Comparison of ENCODE assay signal across 12 cellular contexts in genomic region chr6:34341481-34341971, GRCh38. TPM values are rescaled to one million over a fixed set of nuclear protein-coding genes. Genes with fewer than 3 reads are reported as not detected.
DNase-seq lines count a peak whose midpoint lies in the region; ATAC-seq, FAIRE-seq and TF ChIP-seq lines count a peak whose summit lies in the region.
"Had no signal": no experiment of that assay in that cellular context is flagged by ENCODE, and none has a peak within 500 bp of the region (broad histone marks: within the 10 kb centered on the region; RNA-seq: fewer than 3 reads in every experiment).

No MANE protein-coding gene starts in this region.

- no peak overlapping the region for H3K27ac Mint-ChIP-seq in stimulated activated effector memory CD8-positive, alpha-beta T cell treated with anti-CD3 and anti-CD28 coated beads, Interleukin-12 subunit alpha, Interleukin-12 subunit beta, amount 100 ng/mL, for 72 hours
- H3K27ac Mint-ChIP-seq: activated T-helper 2 cell treated with anti-CD3 and anti-CD28 coated beads, Interferon-gamma antibody, Interleukin-2, Interleukin-4, amounts not matched to agents 10 μg/mL and 5 μg/mL and 100 μg/mL, durations not matched to agents 14 hours and 24 hours and 36 hours; CD4-positive, alpha-beta T cell; endodermal cell; stimulated activated naive CD8-positive, alpha-beta T cell treated with anti-CD3 and anti-CD28 coated beads, Interleukin-15, Interleukin-2, amounts not matched to agents 100 ng/mL and 50 ng/mL, for 24 hours had no signal

- H3K36me3 Mint-ChIP-seq in stimulated activated effector memory CD8-positive, alpha-beta T cell treated with anti-CD3 and anti-CD28 coated beads, Interleukin-12 subunit alpha, Interleukin-12 subunit beta, amount 100 ng/mL, for 72 hours: peaks cover 7% of the 10 kb centered on the region

- peaks cover 37% of the 10 kb centered on the region for H3K4me1 Mint-ChIP-seq in stimulated activated effector memory CD8-positive, alpha-beta T cell treated with anti-CD3 and anti-CD28 coated beads, Interleukin-12 subunit alpha, Interleukin-12 subunit beta, amount 100 ng/mL, for 72 hours

- H3K4me3 Mint-ChIP-seq in stimulated activated effector memory CD8-positive, alpha-beta T cell treated with anti-CD3 and anti-CD28 coated beads, Interleukin-12 subunit alpha, Interleukin-12 subunit beta, amount 100 ng/mL, for 72 hours: no peak overlapping the region
- H3K4me3 Mint-ChIP-seq: CD4-positive, alpha-beta T cell; endodermal cell; stimulated activated naive CD8-positive, alpha-beta T cell treated with anti-CD3 and anti-CD28 coated beads, Interleukin-15, Interleukin-2, amounts not matched to agents 100 ng/mL and 50 ng/mL, for 24 hours had no signal

- H3K4me3 ChIP-seq in fibroblast of villous mesenchyme (ENCODE audit: low read depth, low read length) (no peak overlapping the region), pancreas (no peak overlapping the region)

- no peaks in the 10 kb centered on the region for H3K27me3 ChIP-seq in pancreas

- in situ Hi-C loops in SK-MEL-5 (cut with HindIII; ENCODE audit: low pct_unique_long_range_greater_than_20kb, low sequenced_read_pairs): no loop called here

- H3K4me1 ChIP-seq in pancreas: peaks cover 0 to 10% (median 5%) of the 10 kb centered on the region in 3 donors

- no peak for FAIRE-seq in pancreas (lab: Jason Lieb, UNC)

- intact Hi-C loops in pancreas (cut with DNase I) (no loop called here), head of caudate nucleus (cut with DNase I) (no loop called here)

- DNase-seq in CD1c-positive myeloid dendritic cell (ENCODE audit: extremely low spot score): peak; percentile 15
- DNase-seq in SK-MEL-5 (ENCODE audit: low read depth, low spot score): peak; percentile 11
- peak; percentile 69 for DNase-seq in fibroblast of villous mesenchyme (ENCODE audit: low read depth)
- peak in 1 of 6 donors; percentile 23 for DNase-seq in pancreas
- DNase-seq in HK-2 (ENCODE audit: unreplicated experiment): no peak
- DNase-seq in head of caudate nucleus: no peak
- DNase-seq in stimulated activated effector memory CD8-positive, alpha-beta T cell treated with anti-CD3 and anti-CD28 coated beads, Interleukin-12 subunit alpha, Interleukin-12 subunit beta, amount 100 ng/mL, for 72 hours (ENCODE audit: low spot score in 2 of 2): no peak
- DNase-seq: CD4-positive, alpha-beta T cell; endodermal cell had no signal

- H3K36me3 ChIP-seq in pancreas: no peaks in the 10 kb centered on the region

- TF ChIP-seq CTCF in fibroblast of villous mesenchyme (IDR thresholded peaks at IDR 0.05; ENCODE audit: insufficient read depth, low read depth, low read length): no peak
- TF ChIP-seq CTCF in pancreas (IDR thresholded peaks at IDR 0.05): no peak

- no peaks in the 10 kb centered on the region for H3K9me3 ChIP-seq in pancreas

- 65 to 69% methylated on average over 8 of the region's 8 CpGs for WGBS in pancreas, 2 donors

- ATAC-seq in pancreas: peak; percentile 43 to 71 (median 67)
- no peak for ATAC-seq in stimulated activated effector memory CD8-positive, alpha-beta T cell treated with anti-CD3 and anti-CD28 coated beads, Interleukin-12 subunit alpha, Interleukin-12 subunit beta, amount 100 ng/mL, for 72 hours
- no peak for ATAC-seq in HG03520 (IDR thresholded peaks at IDR 0.05; ENCODE audit: unreplicated experiment)

- H3K27ac ChIP-seq in pancreas: no peak overlapping the region

- no peaks in the 10 kb centered on the region for H3K9me3 Mint-ChIP-seq in stimulated activated effector memory CD8-positive, alpha-beta T cell treated with anti-CD3 and anti-CD28 coated beads, Interleukin-12 subunit alpha, Interleukin-12 subunit beta, amount 100 ng/mL, for 72 hours
- H3K9me3 Mint-ChIP-seq: activated T-helper 2 cell treated with anti-CD3 and anti-CD28 coated beads, Interferon-gamma antibody, Interleukin-2, Interleukin-4, amounts not matched to agents 10 μg/mL and 5 μg/mL and 100 μg/mL, durations not matched to agents 14 hours and 24 hours and 36 hours; CD4-positive, alpha-beta T cell; endodermal cell; stimulated activated naive CD8-positive, alpha-beta T cell treated with anti-CD3 and anti-CD28 coated beads, Interleukin-15, Interleukin-2, amounts not matched to agents 100 ng/mL and 50 ng/mL, for 24 hours had no signal

RNA-seq across cellular contexts. Expression of gene NUDT3, which starts 50.9 kb away (rescaled TPM):
- total RNA-seq in SK-MEL-5 (2014; rRNA removed; shearing (Covaris generic)): 32.0 and 34.6 TPM in 2 replicates
- 27.7 and 35.0 TPM in 2 replicates for polyA plus RNA-seq in SK-MEL-5 (2015; cell fraction: cytosol; rRNA removed)
- 19.6 and 22.2 TPM in 2 replicates for polyA plus RNA-seq in SK-MEL-5 (2015; cell fraction: nucleus; rRNA removed)
- total RNA-seq in fibroblast of villous mesenchyme (31.1 and 34.5 TPM in 2 replicates), pancreas (10 to 100 TPM; 10.7 to 20.7 (median 16.0) TPM)
- 10 to 100 TPM in 1 of 2 donors, 1 to 10 TPM in 1; 7.1 to 12.0 TPM for polyA plus RNA-seq in pancreas

Comparison
In these comparisons a context has a peak if more than half of its experiments do, and no peak if none do; other contexts are left out.
1. DNase-seq: peak in CD1c-positive myeloid dendritic cell (single experiment), SK-MEL-5 (single experiment) and fibroblast of villous mesenchyme (single experiment); none in HK-2 (single experiment), head of caudate nucleus (0 of 42) and stimulated activated effector memory CD8-positive, alpha-beta T cell treated with anti-CD3 and anti-CD28 coated beads, Interleukin-12 subunit alpha, Interleukin-12 subunit beta, amount 100 ng/mL, for 72 hours (0 of 2).
2. ATAC-seq: peak in pancreas (4 of 4); none in stimulated activated effector memory CD8-positive, alpha-beta T cell treated with anti-CD3 and anti-CD28 coated beads, Interleukin-12 subunit alpha, Interleukin-12 subunit beta, amount 100 ng/mL, for 72 hours (single experiment) and HG03520 (single experiment).